8 cellular contexts compared by ENCODE assay signal in genomic region chr3:170037463-170038433, GRCh38. TPM values are rescaled to one million over a fixed set of nuclear protein-coding genes. Genes with fewer than 3 reads are reported as not detected.
DNase-seq lines count a peak whose midpoint lies in the region; ATAC-seq, FAIRE-seq and TF ChIP-seq lines count a peak whose summit lies in the region.

Gene GPR160, plus strand, starts transcription at chr3:170037995. Its CDS starts 45,978 bp downstream, at chr3:170083973.

- H3K9me3 Mint-ChIP-seq in T-helper 1 cell treated with Interleukin-12 subunit alpha and Interleukin-12 subunit beta and Interleukin-4 antibody, amounts not matched to agents 30 μg/mL and 1 μg/mL, for 36 hours: no peaks in the 10 kb centered on the region

- DNase-seq in GM12891 (ENCODE audit: insufficient read length, low spot score) (peak; percentile 71), NB4 (ENCODE audit: low read depth) (peak; percentile 88), ascending aorta (ENCODE audit: low spot score in 2 of 2) (peak in 1 of 2 donors; percentile 70), iPS DF 6.9 (ENCODE audit: low read depth, low spot score) (no peak), urothelium cell line (ENCODE audit: low spot score) (no peak)

- peaks cover 8% of the 10 kb centered on the region for H3K27me3 Mint-ChIP-seq in T-helper 1 cell treated with Interleukin-12 subunit alpha and Interleukin-12 subunit beta and Interleukin-4 antibody, amounts not matched to agents 30 μg/mL and 1 μg/mL, for 36 hours (ENCODE audit: low read depth)

- H3K4me3 ChIP-seq in NB4 (ENCODE audit: low read depth, low read length) (peak within 1 kb of the TSS; percentile 51), ascending aorta (peak within 1 kb of the TSS; percentile 59 to 74), iPS DF 6.9 (ENCODE audit: low read length) (peak within 1 kb of the TSS; percentile 65; the same call in 1 of the 2 replicates), skeletal muscle tissue (ENCODE audit: low read length in 3 of 3) (peak within 1 kb of the TSS; percentile 58 to 60 (median 58))

- H3K4me1 ChIP-seq in ascending aorta (peaks cover 4 to 5% of the 10 kb centered on the region in 2 donors), iPS DF 6.9 (ENCODE audit: control insufficient read depth, insufficient read depth, low read length) (no peaks in the 10 kb centered on the region), skeletal muscle tissue (ENCODE audit: control insufficient read depth in 3 of 3, insufficient read depth in 3 of 3, low read length in 3 of 3) (peaks cover 2 to 6% (median 4%) of the 10 kb centered on the region in 3 donors)

- H3K4me1 Mint-ChIP-seq in T-helper 1 cell treated with Interleukin-12 subunit alpha and Interleukin-12 subunit beta and Interleukin-4 antibody, amounts not matched to agents 30 μg/mL and 1 μg/mL, for 36 hours (ENCODE audit: low read depth): peaks cover 18% of the 10 kb centered on the region

- H3K27ac ChIP-seq in ascending aorta: no peak within 1 kb of the TSS
- H3K27ac ChIP-seq in iPS DF 6.9 (ENCODE audit: low read length): no peak within 1 kb of the TSS
- no peak within 1 kb of the TSS for H3K27ac ChIP-seq in skeletal muscle tissue (ENCODE audit: low read depth, low read length)

- peak within 1 kb of the TSS in 1 of 3 donors; percentile 20 for H3K9ac ChIP-seq in skeletal muscle tissue (ENCODE audit: low read depth in 1 of 3, low read length in 3 of 3)

- TF ChIP-seq POLR2A in GM12891 (IDR thresholded peaks at IDR 0.05; ENCODE audit: low read depth, low read length): peak; percentile 54; the same call in 1 of the 2 replicates
- no peak for TF ChIP-seq POLR2A in NB4 (IDR thresholded peaks at IDR 0.05; ENCODE audit: extremely low read depth, insufficient read length)

- no peaks in the 10 kb centered on the region for H3K9me3 ChIP-seq in ascending aorta
- no peaks in the 10 kb centered on the region for H3K9me3 ChIP-seq in iPS DF 6.9 (ENCODE audit: control insufficient read depth, insufficient read depth, low read length)
- H3K9me3 ChIP-seq in skeletal muscle tissue (ENCODE audit: control insufficient read depth in 3 of 3, low read length in 3 of 3): no peaks in the 10 kb centered on the region

- H3K36me3 ChIP-seq in ascending aorta: no peaks in the 10 kb centered on the region
- no peaks in the 10 kb centered on the region for H3K36me3 ChIP-seq in iPS DF 6.9 (ENCODE audit: control insufficient read depth, insufficient read depth, low read length)
- H3K36me3 ChIP-seq in skeletal muscle tissue (ENCODE audit: control insufficient read depth in 3 of 3, insufficient read depth in 3 of 3, low read length in 3 of 3): no peaks in the 10 kb centered on the region

- H3K27ac Mint-ChIP-seq in T-helper 1 cell treated with Interleukin-12 subunit alpha and Interleukin-12 subunit beta and Interleukin-4 antibody, amounts not matched to agents 30 μg/mL and 1 μg/mL, for 36 hours: no peak within 1 kb of the TSS

- H3K4me3 Mint-ChIP-seq in T-helper 1 cell treated with Interleukin-12 subunit alpha and Interleukin-12 subunit beta and Interleukin-4 antibody, amounts not matched to agents 30 μg/mL and 1 μg/mL, for 36 hours: peak within 1 kb of the TSS; percentile 81

- FAIRE-seq in GM12891 (lab: Jason Lieb, UNC): peak; percentile 88
- no peak for FAIRE-seq in urothelium cell line (lab: Jason Lieb, UNC)

- TF ChIP-seq CTCF in NB4 (IDR thresholded peaks at IDR 0.05; ENCODE audit: low read depth, low read length) (peak; percentile 68), ascending aorta (IDR thresholded peaks at IDR 0.05) (peak; percentile 27 to 48 (median 38))

- H3K27me3 ChIP-seq in ascending aorta: peaks cover 6% of the 10 kb centered on the region
- no peaks in the 10 kb centered on the region for H3K27me3 ChIP-seq in iPS DF 6.9 (ENCODE audit: control insufficient read depth, insufficient read depth, low read length)
- H3K27me3 ChIP-seq in skeletal muscle tissue (ENCODE audit: control insufficient read depth in 3 of 3, insufficient read depth in 3 of 3, low read length in 3 of 3): peaks cover 24 to 30% (median 26%) of the 10 kb centered on the region in 3 donors

- intact Hi-C loops in ascending aorta (cut with DNase I): no loop called here

- H3K36me3 Mint-ChIP-seq in T-helper 1 cell treated with Interleukin-12 subunit alpha and Interleukin-12 subunit beta and Interleukin-4 antibody, amounts not matched to agents 30 μg/mL and 1 μg/mL, for 36 hours (ENCODE audit: low read depth): no peaks in the 10 kb centered on the region

- WGBS in iPS DF 6.9 (ENCODE audit: insufficient coverage, insufficient read length): no CpG with 5 or more reads among the region's 78 CpGs

- ATAC-seq in HG02588 (IDR thresholded peaks at IDR 0.05; ENCODE audit: unreplicated experiment): peak; percentile 84

TF ChIP-seq in GM12891, 5 proteins besides CTCF, POLR2A, EP300 and RAD21:
- TF ChIP-seq TAF1 (IDR thresholded peaks at IDR 0.05; ENCODE audit: low read depth, low read length) (no peak), POU2F2 (IDR thresholded peaks at IDR 0.05; ENCODE audit: low read depth, low read length) (no peak), PAX5 (IDR thresholded peaks at IDR 0.05; ENCODE audit: insufficient read depth, low read length, severe bottlenecking) (no peak), SPI1 (IDR thresholded peaks at IDR 0.05; ENCODE audit: low read depth, low read length) (no peak), POLR2AphosphoS5 (IDR thresholded peaks at IDR 0.05; ENCODE audit: low read depth, low read length) (no peak)
TF ChIP-seq in GM12891: peak in this region for 0.

RNA-seq across cellular contexts. Expression of gene GPR160, which starts in this region (rescaled TPM):
- polyA plus RNA-seq in GM12891 (2012; ENCODE audit: low read depth, missing spikeins): 41.2 TPM
- total RNA-seq in ascending aorta (7.3 TPM), skeletal muscle tissue (2.6 TPM)

Comparison
In these comparisons a context has a peak if more than half of its experiments do, and no peak if none do; other contexts are left out.
1. DNase-seq: peak in GM12891 (single experiment) and NB4 (single experiment); none in iPS DF 6.9 (single experiment) and urothelium cell line (single experiment).
2. Peak in every context shown above with its lines, with median percentiles within 50 percentile points of each other: H3K4me3 ChIP-seq.